Comparison of ENCODE assay signal across 20 cellular contexts in the genomic region with DNA sequence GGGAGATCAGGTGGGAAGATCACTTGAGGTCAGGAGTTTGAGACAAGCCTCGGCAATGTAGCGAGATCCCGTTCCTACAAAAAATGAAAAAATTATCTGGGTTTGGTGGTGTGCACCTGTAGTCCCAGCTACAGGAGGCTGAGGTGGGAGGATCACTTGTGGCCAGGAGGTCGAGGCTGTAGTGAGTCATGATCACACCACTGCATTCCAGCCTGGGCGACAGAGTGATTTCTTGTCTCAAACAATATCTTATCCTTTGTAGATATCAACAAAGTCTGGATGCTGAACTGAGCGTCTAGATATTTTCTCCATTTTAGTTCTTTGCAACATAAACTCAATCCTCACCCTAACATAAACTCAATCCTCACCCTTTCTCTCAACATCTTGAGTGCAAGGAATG.
"Had no signal": no experiment of that assay in that cellular context is flagged by ENCODE, and none has a peak within 500 bp of the region (broad histone marks: within the 10 kb centered on the region; RNA-seq: fewer than 3 reads in every experiment).

No MANE protein-coding gene starts in this region.

- H3K4me3 Mint-ChIP-seq: effector memory CD8-positive, alpha-beta T cell; natural killer cell; neural crest cell; stimulated activated naive B cell treated with anti-CD40 and anti-IgM and Interleukin-4, amounts not matched to agents 10 μg/mL and 1 μg/mL and 100 μg/mL, for 72 hours; stimulated activated naive CD8-positive, alpha-beta T cell treated with anti-CD3 and anti-CD28 coated beads, Interleukin-15, amount 100 ng/mL, for 72 hours had no signal

- H3K9me3 Mint-ChIP-seq: effector memory CD8-positive, alpha-beta T cell; natural killer cell; stimulated activated naive B cell treated with anti-CD40 and anti-IgM and Interleukin-4, amounts not matched to agents 10 μg/mL and 1 μg/mL and 100 μg/mL, for 72 hours; stimulated activated naive CD8-positive, alpha-beta T cell treated with anti-CD3 and anti-CD28 coated beads, Interleukin-15, amount 100 ng/mL, for 72 hours had no signal

- H3K27me3 ChIP-seq: esophagus squamous epithelium, gastroesophageal sphincter, sigmoid colon, testis, transverse colon had no signal

- H3K9me3 ChIP-seq: esophagus squamous epithelium, gastroesophageal sphincter, sigmoid colon, testis, transverse colon had no signal

- FAIRE-seq: urothelium cell line had no signal

- ATAC-seq: effector memory CD8-positive, alpha-beta T cell; gastroesophageal sphincter; left lobe of liver; natural killer cell; stimulated activated naive B cell treated with anti-CD40 and anti-IgM and Interleukin-4, amounts not matched to agents 10 μg/mL and 1 μg/mL and 100 μg/mL, for 72 hours; stimulated activated naive CD8-positive, alpha-beta T cell treated with anti-CD3 and anti-CD28 coated beads, Interleukin-15, amount 100 ng/mL, for 72 hours had no signal

- H3K27me3 Mint-ChIP-seq: effector memory CD8-positive, alpha-beta T cell; stimulated activated naive B cell treated with anti-CD40 and anti-IgM and Interleukin-4, amounts not matched to agents 10 μg/mL and 1 μg/mL and 100 μg/mL, for 72 hours; stimulated activated naive CD8-positive, alpha-beta T cell treated with anti-CD3 and anti-CD28 coated beads, Interleukin-15, amount 100 ng/mL, for 72 hours had no signal

- H3K27ac Mint-ChIP-seq: effector memory CD8-positive, alpha-beta T cell; stimulated activated naive B cell treated with anti-CD40 and anti-IgM and Interleukin-4, amounts not matched to agents 10 μg/mL and 1 μg/mL and 100 μg/mL, for 72 hours had no signal

- H3K4me3 ChIP-seq: esophagus squamous epithelium, gastroesophageal sphincter, sigmoid colon, skin epidermis, testis, transverse colon had no signal

- DNase-seq: effector memory CD8-positive, alpha-beta T cell; esophagus squamous epithelium; foreskin fibroblast; glutamatergic neuron; islet precursor cell; mammary epithelial cell; natural killer cell; posterior cingulate gyrus; sigmoid colon; stimulated activated CD4-positive, alpha-beta T cell treated with anti-CD3 and anti-CD28 coated beads, Interleukin-2, amount 100 ng/mL, for 24 hours; stimulated activated CD4-positive, alpha-beta T cell treated with anti-CD3 and anti-CD28 coated beads, Interleukin-4, amount 100 ng/mL, for 4 hours; stimulated activated naive B cell treated with anti-CD40 and anti-IgM and Interleukin-4, amounts not matched to agents 10 μg/mL and 1 μg/mL and 100 μg/mL, for 72 hours; stimulated activated naive CD8-positive, alpha-beta T cell treated with anti-CD3 and anti-CD28 coated beads, Interleukin-15, amount 100 ng/mL, for 72 hours; testis; transverse colon had no signal

- H3K27ac ChIP-seq: esophagus squamous epithelium, gastroesophageal sphincter, sigmoid colon, skin epidermis, testis, transverse colon had no signal
